9 cellular contexts compared by ENCODE assay signal in the genomic region with DNA sequence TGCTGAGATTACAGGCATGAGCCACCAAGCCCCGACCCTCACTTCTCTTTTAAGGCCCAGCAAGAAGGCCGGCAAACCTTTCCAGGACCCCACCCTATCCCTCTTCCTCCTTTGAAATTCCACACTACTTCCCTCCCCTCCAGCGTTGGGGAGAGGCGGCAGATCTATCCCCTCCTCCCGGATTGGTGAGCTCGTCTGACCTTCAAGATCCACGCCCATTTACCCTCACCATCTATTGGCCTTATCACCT. TPM values are rescaled to one million over a fixed set of nuclear protein-coding genes. Genes with fewer than 3 reads are reported as not detected.
DNase-seq lines count a peak whose midpoint lies in the region; ATAC-seq and TF ChIP-seq lines count a peak whose summit lies in the region.
"Had no signal": no experiment of that assay in that cellular context is flagged by ENCODE, and none has a peak within 500 bp of the region (broad histone marks: within the 10 kb centered on the region; RNA-seq: fewer than 3 reads in every experiment).

No MANE protein-coding gene starts in this region.

- peaks cover 12% of the 10 kb centered on the region for H3K9me3 Mint-ChIP-seq in nephron

- H3K4me2 ChIP-seq in Karpas-422 (ENCODE audit: low read depth, low read length, poor library complexity, severe bottlenecking), result peak overlapping the region; percentile 64

- no peaks in the 10 kb centered on the region for H4K20me1 ChIP-seq in Karpas-422 (ENCODE audit: insufficient read depth, low read depth, low read length)

- H3K36me3 ChIP-seq in BE2C (no peaks in the 10 kb centered on the region; the same call in 1 of the 2 replicates), Karpas-422 (ENCODE audit: insufficient read depth, low read length) (no peaks in the 10 kb centered on the region)

- H3K27me3 ChIP-seq in BE2C (no peaks in the 10 kb centered on the region), Karpas-422 (ENCODE audit: low read length) (no peaks in the 10 kb centered on the region)

- no peaks in the 10 kb centered on the region for H3K27me3 Mint-ChIP-seq in nephron (ENCODE audit: low read depth)

- no peak for ATAC-seq in GM21529 (IDR thresholded peaks at IDR 0.05; ENCODE audit: unreplicated experiment)
- no peak for ATAC-seq in HG02623 (IDR thresholded peaks at IDR 0.05; ENCODE audit: unreplicated experiment)

- DNase-seq in BE2C (no peak), Karpas-422 (no peak), coronary artery (ENCODE audit: low spot score) (peak; percentile 93), NCI-H1694 (lab: John Stamatoyannopoulos, UW) (no peak), NCI-H187 treated with DMSO at 0.1 percent for 48 hours (lab: John Stamatoyannopoulos, UW) (no peak)

- peaks cover 4% of the 10 kb centered on the region; the same call in 1 of the 2 replicates for H3K79me2 ChIP-seq in Karpas-422 (ENCODE audit: low read length)

- 0 out of 2 replicates have a peak overlapping the region, but pooled peaks have one; percentile 11 for H3K4me3 ChIP-seq in BE2C (ENCODE audit: low read depth, low read length)
- H3K4me3 ChIP-seq in Karpas-422 (ENCODE audit: low read length), result peak overlapping the region; percentile 70
- peak overlapping the region; percentile 69 for H3K4me3 ChIP-seq in coronary artery

- no peaks in the 10 kb centered on the region for H3K4me1 ChIP-seq in BE2C
- peaks cover 18% of the 10 kb centered on the region for H3K4me1 ChIP-seq in Karpas-422 (ENCODE audit: low read length)

- peak overlapping the region; percentile 80 to 85 (median 84) for H3K4me3 Mint-ChIP-seq in nephron

- peak overlapping the region; percentile 73 for H3K9ac ChIP-seq in Karpas-422 (ENCODE audit: low read length)

- TF ChIP-seq CTCF in BE2C (IDR thresholded peaks at IDR 0.05; ENCODE audit: low read depth, low read length), result no peak
- TF ChIP-seq CTCF in coronary artery (IDR thresholded peaks at IDR 0.05), result no peak
- TF ChIP-seq CTCF in nephron (IDR thresholded peaks at IDR 0.05; ENCODE audit: unreplicated experiment in 3 of 3), result no peak

- H3K4me1 Mint-ChIP-seq in nephron, result peaks cover 10% of the 10 kb centered on the region

- H3K36me3 Mint-ChIP-seq in nephron (ENCODE audit: low read depth), result no peaks in the 10 kb centered on the region

- H3K9me3 ChIP-seq in BE2C (no peaks in the 10 kb centered on the region), Karpas-422 (ENCODE audit: low read length) (no peaks in the 10 kb centered on the region)

- H3K27ac Mint-ChIP-seq in nephron, result peak overlapping the region; percentile 81 to 94 (median 94)

- no peak overlapping the region for H2AFZ ChIP-seq in Karpas-422 (ENCODE audit: low read length)

- no peaks in the 10 kb centered on the region for H3K9me2 ChIP-seq in Karpas-422 (replicated peaks; ENCODE audit: insufficient read depth, low read length)

- H3K27ac ChIP-seq in Karpas-422 (ENCODE audit: low read length) (peak overlapping the region; percentile 57; the same call in 1 of the 2 replicates), coronary artery (peak overlapping the region; percentile 42 to 91)

RNA-seq across cellular contexts. Expression of a gene that starts 4.5 kb away (rescaled TPM):
- not detected for polyA plus RNA-seq in BE2C (2012; ENCODE audit: insufficient read depth, insufficient read length, low read depth)
- 4.0 and 15.5 TPM in 2 replicates for total RNA-seq in Karpas-422 (2014; rRNA removed; shearing (Covaris generic); ENCODE audit: low replicate concordance)

RNA-seq across cellular contexts. Expression of a gene that starts 9.3 kb away (rescaled TPM):
- polyA plus RNA-seq in BE2C (2012; ENCODE audit: insufficient read depth, insufficient read length, low read depth), result 161 TPM
- total RNA-seq in Karpas-422 (2014; rRNA removed; shearing (Covaris generic); ENCODE audit: low replicate concordance), result 0.86 and 1.2 TPM in 2 replicates

RNA-seq across cellular contexts. Expression of a gene that starts 19.0 kb away (rescaled TPM):
- 70.6 TPM for polyA plus RNA-seq in BE2C (2012; ENCODE audit: insufficient read depth, insufficient read length, low read depth)
- 11.0 and 37.0 TPM in 2 replicates for total RNA-seq in Karpas-422 (2014; rRNA removed; shearing (Covaris generic); ENCODE audit: low replicate concordance)

RNA-seq across cellular contexts. Expression of a gene that starts 28.1 kb away (rescaled TPM):
- polyA plus RNA-seq in BE2C (2012; ENCODE audit: insufficient read depth, insufficient read length, low read depth), result 3.0 TPM
- 1.7 TPM in 1 of 2 replicates, not detected in the other for total RNA-seq in Karpas-422 (2014; rRNA removed; shearing (Covaris generic); ENCODE audit: low replicate concordance)

RNA-seq across cellular contexts. Expression of a gene that starts 42.4 kb away (rescaled TPM):
- polyA plus RNA-seq in BE2C (2012; ENCODE audit: insufficient read depth, insufficient read length, low read depth), result 0.25 TPM
- not detected in 2 replicates for total RNA-seq in Karpas-422 (2014; rRNA removed; shearing (Covaris generic); ENCODE audit: low replicate concordance)
- total RNA-seq: SK-MEL-5 had no signal

Comparison
In these comparisons a context has a peak if more than half of its experiments do, and no peak if none do; other contexts are left out.
1. H3K4me3 ChIP-seq: peak in every context shown above with its lines; median percentile 70 in Karpas-422; 69 in coronary artery; 11 in BE2C.